31 cellular contexts compared by ENCODE assay signal in the genomic region with DNA sequence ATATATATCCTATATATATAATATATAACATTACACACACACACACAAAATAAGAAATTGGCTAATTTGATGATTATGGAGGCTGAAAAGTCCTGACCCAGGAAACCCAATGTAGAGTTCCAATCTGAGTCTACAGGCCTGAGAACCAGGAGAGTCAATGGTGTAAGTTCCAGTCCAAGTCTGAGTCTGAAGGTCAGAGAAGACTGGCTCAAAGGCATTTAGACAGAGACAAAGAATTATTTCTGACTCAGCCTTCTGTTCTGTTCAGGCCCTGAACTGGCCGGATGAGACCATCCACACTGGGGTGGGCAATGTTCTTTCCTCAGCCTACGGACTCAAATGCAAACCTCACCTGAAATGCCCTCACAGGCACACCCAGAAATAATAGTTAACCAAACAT.
"Had no signal": no experiment of that assay in that cellular context is flagged by ENCODE, and none has a peak within 500 bp of the region (broad histone marks: within the 10 kb centered on the region; RNA-seq: fewer than 3 reads in every experiment).

No MANE protein-coding gene starts in this region.

- H3K4me1 ChIP-seq: parathyroid adenoma, psoas muscle, spleen, suprapubic skin, testis, tibial artery, transverse colon, upper lobe of right lung, uterus had no signal

- H3K4me2 ChIP-seq: neural progenitor cell, smooth muscle cell had no signal

- H3K4me3 ChIP-seq: neural progenitor cell, ovary, psoas muscle, skin epidermis, smooth muscle cell, spleen, suprapubic skin, testis, tibial artery, transverse colon, upper lobe of right lung, uterus had no signal

- H3K4me3 Mint-ChIP-seq: naive thymus-derived CD4-positive, alpha-beta T cell; natural killer cell; neural progenitor cell; stimulated activated memory B cell treated with anti-CD40 and anti-IgM and Interleukin-4, amounts not matched to agents 10 μg/mL and 1 μg/mL and 100 μg/mL, for 72 hours; stimulated activated naive CD8-positive, alpha-beta T cell treated with anti-CD3 and anti-CD28 coated beads, Interleukin-15, amount 100 ng/mL, for 72 hours; type B pancreatic cell had no signal

- H3K4me1 Mint-ChIP-seq: natural killer cell; stimulated activated memory B cell treated with anti-CD40 and anti-IgM and Interleukin-4, amounts not matched to agents 10 μg/mL and 1 μg/mL and 100 μg/mL, for 72 hours; stimulated activated naive CD8-positive, alpha-beta T cell treated with anti-CD3 and anti-CD28 coated beads, Interleukin-15, amount 100 ng/mL, for 72 hours had no signal

- H3K27me3 Mint-ChIP-seq: naive thymus-derived CD4-positive, alpha-beta T cell; progenitor cell of endocrine pancreas; stimulated activated memory B cell treated with anti-CD40 and anti-IgM and Interleukin-4, amounts not matched to agents 10 μg/mL and 1 μg/mL and 100 μg/mL, for 72 hours; stimulated activated naive CD8-positive, alpha-beta T cell treated with anti-CD3 and anti-CD28 coated beads, Interleukin-15, amount 100 ng/mL, for 72 hours; type B pancreatic cell had no signal

- H3K27me3 ChIP-seq: neural progenitor cell, ovary, spleen, suprapubic skin, testis, tibial artery, transverse colon, upper lobe of right lung, uterus had no signal

- H3K27ac ChIP-seq: neural progenitor cell, ovary, parathyroid adenoma, psoas muscle, skin epidermis, spleen, suprapubic skin, testis, tibial artery, transverse colon, upper lobe of right lung, uterus had no signal

- H3K36me3 Mint-ChIP-seq: natural killer cell, type B pancreatic cell had no signal

- H3K36me3 ChIP-seq: neural progenitor cell, ovary, spleen, suprapubic skin, tibial artery, transverse colon, upper lobe of right lung, uterus had no signal

- DNase-seq: naive thymus-derived CD4-positive, alpha-beta T cell; natural killer cell; occipital lobe; ovary; posterior cingulate gyrus; psoas muscle; right cardiac atrium; spleen; stimulated activated CD4-positive, alpha-beta T cell treated with anti-CD3 and anti-CD28 coated beads, Interleukin-12 subunit alpha, Interleukin-12 subunit beta, amount 100 ng/mL, for 4 hours; stimulated activated CD4-positive, alpha-beta T cell treated with anti-CD3 and anti-CD28 coated beads, Interleukin-1b, Interleukin-23, amount 100 ng/mL, for 48 hours; stimulated activated CD4-positive, alpha-beta T cell treated with anti-CD3 and anti-CD28 coated beads, Interleukin-4, amount 100 ng/mL, for 1 hour; stimulated activated CD4-positive, alpha-beta T cell treated with anti-CD3 and anti-CD28 coated beads, Interleukin-4, amount 100 ng/mL, for 4 hours; stimulated activated CD8-positive, alpha-beta memory T cell treated with anti-CD3 and anti-CD28 coated beads, Interleukin-4, amount 100 ng/mL, for 48 hours; stimulated activated naive CD4-positive, alpha-beta T cell; stimulated activated naive CD8-positive, alpha-beta T cell treated with anti-CD3 and anti-CD28 coated beads, Interleukin-15, amount 100 ng/mL, for 72 hours; stimulated activated naive CD8-positive, alpha-beta T cell treated with anti-CD3 and anti-CD28 coated beads, Interleukin-15, Interleukin-2, amounts not matched to agents 100 U/mL and 50 U/mL, for 24 hours; substantia nigra; testis; tibial artery; transverse colon; upper lobe of right lung; uterus had no signal

- H3K9me3 ChIP-seq: ovary, psoas muscle, spleen, suprapubic skin, testis, tibial artery, transverse colon, upper lobe of right lung, uterus had no signal

- H3K9ac ChIP-seq: neural progenitor cell, parathyroid adenoma had no signal

- H2AFZ ChIP-seq: neural progenitor cell, parathyroid adenoma had no signal

- H3K9me3 Mint-ChIP-seq: natural killer cell; neural progenitor cell; stimulated activated memory B cell treated with anti-CD40 and anti-IgM and Interleukin-4, amounts not matched to agents 10 μg/mL and 1 μg/mL and 100 μg/mL, for 72 hours; stimulated activated naive CD8-positive, alpha-beta T cell treated with anti-CD3 and anti-CD28 coated beads, Interleukin-15, amount 100 ng/mL, for 72 hours; type B pancreatic cell had no signal

- H3K79me2 ChIP-seq: parathyroid adenoma had no signal

- ATAC-seq: naive thymus-derived CD4-positive, alpha-beta T cell; natural killer cell; psoas muscle; sciatic nerve; stimulated activated memory B cell treated with anti-CD40 and anti-IgM and Interleukin-4, amounts not matched to agents 10 μg/mL and 1 μg/mL and 100 μg/mL, for 72 hours; stimulated activated naive CD8-positive, alpha-beta T cell treated with anti-CD3 and anti-CD28 coated beads, Interleukin-15, amount 100 ng/mL, for 72 hours; stimulated activated naive CD8-positive, alpha-beta T cell treated with anti-CD3 and anti-CD28 coated beads, Interleukin-15, Interleukin-2, amounts not matched to agents 100 U/mL and 50 U/mL, for 24 hours; upper lobe of right lung had no signal

- H3K27ac Mint-ChIP-seq: naive thymus-derived CD4-positive, alpha-beta T cell; natural killer cell; progenitor cell of endocrine pancreas; stimulated activated memory B cell treated with anti-CD40 and anti-IgM and Interleukin-4, amounts not matched to agents 10 μg/mL and 1 μg/mL and 100 μg/mL, for 72 hours; stimulated activated naive CD8-positive, alpha-beta T cell treated with anti-CD3 and anti-CD28 coated beads, Interleukin-15, amount 100 ng/mL, for 72 hours; type B pancreatic cell had no signal
